In the genomic region with DNA sequence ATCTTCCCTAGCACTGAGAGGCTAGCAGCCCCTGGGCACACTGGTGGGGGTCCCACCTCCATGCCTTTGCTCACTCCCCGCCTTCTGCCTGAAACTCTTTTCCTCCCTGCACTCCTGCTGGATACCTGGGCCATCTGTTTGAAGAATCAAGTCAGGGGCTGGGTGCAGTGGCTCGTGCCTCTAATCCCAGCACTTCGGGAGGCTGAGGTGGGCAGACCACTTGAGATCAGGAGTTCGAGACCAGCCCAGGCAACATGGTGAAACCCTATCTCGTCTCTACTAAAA, we compare ENCODE assay signal across 31 cellular contexts. TPM values are rescaled to one million over a fixed set of nuclear protein-coding genes. Genes with fewer than 3 reads are reported as not detected.
"Had no signal": no experiment of that assay in that cellular context is flagged by ENCODE, and none has a peak within 500 bp of the region (broad histone marks: within the 10 kb centered on the region; RNA-seq: fewer than 3 reads in every experiment).

No MANE protein-coding gene starts in this region.

- H3K27ac ChIP-seq: brain microvascular endothelial cell, coronary artery, foreskin keratinocyte, heart right ventricle, parathyroid adenoma, psoas muscle, suprapubic skin, tibial artery, WERI-Rb-1 had no signal

- H3K27me3 Mint-ChIP-seq: activated CD4-positive, alpha-beta memory T cell treated with anti-CD3 and anti-CD28 coated beads for 36 hours; activated CD4-positive, alpha-beta T cell treated with anti-CD3 and anti-CD28 coated beads, Interleukin-2, amount 10 ng/mL, durations not matched to agents 24 days and 14 days; activated T-helper 17 cell treated with anti-CD3 and anti-CD28 coated beads, Interleukin-2, amount 50 U/mL, for 72 hours; effector memory CD8-positive, alpha-beta T cell; naive B cell had no signal

- H3K27me3 ChIP-seq: suprapubic skin had no signal

- H3K4me3 ChIP-seq: coronary artery, heart right ventricle, psoas muscle, smooth muscle cell, suprapubic skin, tibial artery had no signal

- H3K4me3 Mint-ChIP-seq: activated CD4-positive, alpha-beta memory T cell treated with anti-CD3 and anti-CD28 coated beads for 36 hours; activated CD4-positive, alpha-beta T cell treated with anti-CD3 and anti-CD28 coated beads, Interleukin-2, amount 10 ng/mL, durations not matched to agents 24 days and 14 days; activated T-cell treated with anti-CD3 and anti-CD28 coated beads, Interleukin-2, amount 50 U/mL, for 4 hours; activated T-helper 17 cell treated with anti-CD3 and anti-CD28 coated beads, Interleukin-2, amount 50 U/mL, for 72 hours; effector memory CD8-positive, alpha-beta T cell; mesothelial cell of epicardium had no signal

- H3K36me3 Mint-ChIP-seq: activated CD4-positive, alpha-beta memory T cell treated with anti-CD3 and anti-CD28 coated beads for 36 hours; mesothelial cell of epicardium; naive B cell had no signal

- ATAC-seq: activated T-cell treated with anti-CD3 and anti-CD28 coated beads, Interleukin-2, amount 50 U/mL, for 4 hours; activated T-helper 17 cell treated with anti-CD3 and anti-CD28 coated beads, Interleukin-2, amount 50 U/mL, for 72 hours; effector memory CD8-positive, alpha-beta T cell; esophagus mucosa; foreskin keratinocyte; heart right ventricle; psoas muscle had no signal

- H3K36me3 ChIP-seq: brain microvascular endothelial cell, heart right ventricle, suprapubic skin, tibial artery, WERI-Rb-1 had no signal

- H3K9me3 Mint-ChIP-seq: activated CD4-positive, alpha-beta memory T cell treated with anti-CD3 and anti-CD28 coated beads for 36 hours; activated CD4-positive, alpha-beta T cell treated with anti-CD3 and anti-CD28 coated beads, Interleukin-2, amount 10 ng/mL, durations not matched to agents 24 days and 14 days; activated T-cell treated with anti-CD3 and anti-CD28 coated beads, Interleukin-2, amount 50 U/mL, for 4 hours; activated T-helper 17 cell treated with anti-CD3 and anti-CD28 coated beads, Interleukin-2, amount 50 U/mL, for 72 hours; effector memory CD8-positive, alpha-beta T cell; mesothelial cell of epicardium; naive B cell had no signal

- H3K4me1 ChIP-seq: foreskin keratinocyte, parathyroid adenoma, psoas muscle had no signal

- H3K27ac Mint-ChIP-seq: mesothelial cell of epicardium, naive B cell had no signal

- H3K9me3 ChIP-seq: heart right ventricle, psoas muscle, suprapubic skin, tibial artery had no signal

- DNase-seq: activated CD4-positive, alpha-beta T cell treated with anti-CD3 and anti-CD28 coated beads, Interleukin-2, amount 10 ng/mL, durations not matched to agents 24 days and 14 days; activated CD4-positive, CD25-positive, alpha-beta regulatory T cell treated with anti-CD3 and anti-CD28 coated beads, Interleukin-2, amount 50 U/mL, for 72 hours; activated gamma-delta T cell treated with Interleukin-2 at 50 U/mL for 16 hours; activated naive CD4-positive, alpha-beta T cell treated with anti-CD3 and anti-CD28 coated beads, Interleukin-2, amount 50 U/mL, for 16 hours; activated T-cell treated with anti-CD3 and anti-CD28 coated beads, Interleukin-2, amount 50 U/mL, for 4 hours; amniotic stem cell; brain microvascular endothelial cell; effector memory CD8-positive, alpha-beta T cell; foreskin keratinocyte; heart right ventricle; naive B cell; occipital lobe; psoas muscle; stimulated activated CD4-positive, alpha-beta T cell treated with anti-CD3 and anti-CD28 coated beads, Interleukin-1b, Interleukin-23, amount 100 ng/mL, for 48 hours; stimulated activated naive CD4-positive, alpha-beta T cell; T-helper 9 cell; tibial artery had no signal

RNA-seq across cellular contexts. Expression of a gene that starts 15.7 kb away (rescaled TPM):
- total RNA-seq: cardiac septum, esophagus mucosa, heart right ventricle, smooth muscle cell had no signal

RNA-seq across cellular contexts. Expression of a gene that starts 46.4 kb away (rescaled TPM):
- total RNA-seq: cardiac septum, cerebellum, esophagus mucosa, foreskin keratinocyte, heart right ventricle, kidney epithelial cell, lower leg skin, occipital lobe, smooth muscle cell, suprapubic skin, ureter had no signal

RNA-seq across cellular contexts. Expression of a gene that starts 50.8 kb away (rescaled TPM):
- total RNA-seq: cardiac septum, cerebellum, heart right ventricle, mesothelial cell of epicardium, occipital lobe, smooth muscle cell, ureter had no signal
